2 cellular contexts compared by ENCODE assay signal in the genomic region with DNA sequence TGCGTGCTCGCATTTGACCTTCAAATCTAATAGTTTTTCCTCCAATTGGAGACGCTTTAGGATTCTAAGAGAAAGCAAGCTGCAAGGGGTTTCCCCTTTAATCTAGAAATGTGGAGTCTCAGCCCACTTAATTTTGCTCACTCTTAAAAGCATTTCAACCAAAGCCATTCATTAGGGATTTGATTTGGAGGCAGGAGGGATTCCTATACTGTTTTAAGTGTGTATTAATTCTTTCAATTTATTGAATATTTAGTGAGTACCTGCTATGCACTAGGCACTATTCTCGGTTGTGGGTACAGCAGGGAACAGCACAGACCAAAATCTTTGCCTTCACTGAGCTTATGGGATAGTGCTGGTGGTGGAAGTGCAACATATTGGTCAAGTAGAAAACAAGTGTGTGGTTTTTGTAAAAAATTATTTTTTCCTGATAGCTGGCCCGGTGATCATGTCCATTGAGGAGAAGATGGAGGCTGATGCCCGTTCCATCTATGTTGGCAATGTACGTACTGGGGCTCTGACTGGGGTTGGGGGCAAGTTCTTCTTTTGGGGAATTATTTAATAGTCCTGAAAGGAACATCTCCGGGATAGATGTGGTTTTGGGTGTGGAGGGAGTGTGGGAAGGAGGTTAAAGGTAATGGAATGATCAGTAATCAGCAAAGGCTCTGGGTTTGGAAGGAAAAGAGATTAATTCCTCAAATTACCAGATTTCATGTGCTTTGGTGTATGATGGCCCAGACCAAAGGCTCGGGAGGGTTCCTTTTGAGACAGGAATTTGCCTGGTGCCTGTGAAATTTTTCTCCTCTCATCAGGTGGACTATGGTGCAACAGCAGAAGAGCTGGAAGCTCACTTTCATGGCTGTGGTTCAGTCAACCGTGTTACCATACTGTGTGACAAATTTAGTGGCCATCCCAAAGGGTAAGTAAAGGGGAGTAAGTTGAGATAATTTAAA.
TF ChIP-seq lines count a peak whose summit lies in the region.

No MANE protein-coding gene starts in this region.

TF ChIP-seq in H1, 55 proteins besides CTCF, POLR2A, EP300 and RAD21:
- TF ChIP-seq TAF1 (IDR thresholded peaks at IDR 0.05; ENCODE audit: low read depth, low read length), result no peak
- no peak for TF ChIP-seq POU5F1 (IDR thresholded peaks at IDR 0.05; ENCODE audit: low read depth, low read length)
- TF ChIP-seq, protein P1, sequence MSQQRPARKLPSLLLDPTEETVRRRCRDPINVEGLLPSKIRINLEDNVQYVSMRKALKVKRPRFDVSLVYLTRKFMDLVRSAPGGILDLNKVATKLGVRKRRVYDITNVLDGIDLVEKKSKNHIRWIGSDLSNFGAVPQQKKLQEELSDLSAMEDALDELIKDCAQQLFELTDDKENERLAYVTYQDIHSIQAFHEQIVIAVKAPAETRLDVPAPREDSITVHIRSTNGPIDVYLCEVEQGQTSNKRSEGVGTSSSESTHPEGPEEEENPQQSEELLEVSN (IDR thresholded peaks at IDR 0.05), result no peak
- TF ChIP-seq JUND (IDR thresholded peaks at IDR 0.05; ENCODE audit: low read length), result no peak
- no peak for TF ChIP-seq CBX8 (IDR thresholded peaks at IDR 0.05; ENCODE audit: borderline replicate concordance, low read depth, low read length)
- TF ChIP-seq GTF2F1 (IDR thresholded peaks at IDR 0.05; ENCODE audit: borderline replicate concordance, low read depth, low read length), result no peak
- no peak for TF ChIP-seq NRF1 (IDR thresholded peaks at IDR 0.05; ENCODE audit: low read depth, low read length)
- no peak for TF ChIP-seq BACH1 (IDR thresholded peaks at IDR 0.05; ENCODE audit: low read length)
- no peak for TF ChIP-seq POLR2AphosphoS5 (IDR thresholded peaks at IDR 0.05; ENCODE audit: low read depth, low read length)
- TF ChIP-seq SIRT6 (IDR thresholded peaks at IDR 0.05; ENCODE audit: low read length), result no peak
- TF ChIP-seq JUN (IDR thresholded peaks at IDR 0.05; ENCODE audit: low read depth, low read length), result no peak
- TF ChIP-seq, protein P2, sequence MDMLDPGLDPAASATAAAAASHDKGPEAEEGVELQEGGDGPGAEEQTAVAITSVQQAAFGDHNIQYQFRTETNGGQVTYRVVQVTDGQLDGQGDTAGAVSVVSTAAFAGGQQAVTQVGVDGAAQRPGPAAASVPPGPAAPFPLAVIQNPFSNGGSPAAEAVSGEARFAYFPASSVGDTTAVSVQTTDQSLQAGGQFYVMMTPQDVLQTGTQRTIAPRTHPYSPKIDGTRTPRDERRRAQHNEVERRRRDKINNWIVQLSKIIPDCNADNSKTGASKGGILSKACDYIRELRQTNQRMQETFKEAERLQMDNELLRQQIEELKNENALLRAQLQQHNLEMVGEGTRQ (IDR thresholded peaks at IDR 0.05; ENCODE audit: low read length), result no peak
- no peak for TF ChIP-seq KDM1A (IDR thresholded peaks at IDR 0.05; ENCODE audit: borderline replicate concordance, low read length)
- no peak for TF ChIP-seq RXRA (IDR thresholded peaks at IDR 0.05; ENCODE audit: insufficient read depth, low read depth, low read length)
- TF ChIP-seq TBP (IDR thresholded peaks at IDR 0.05; ENCODE audit: low read depth, low read length), result no peak; the same call in 1 of the 2 replicates
- TF ChIP-seq GABPA (IDR thresholded peaks at IDR 0.05; ENCODE audit: borderline replicate concordance, insufficient read depth, low read length), result no peak
- no peak for TF ChIP-seq BRCA1 (IDR thresholded peaks at IDR 0.05; ENCODE audit: low read depth, low read length)
- TF ChIP-seq ATF3 (IDR thresholded peaks at IDR 0.05; ENCODE audit: insufficient read depth, low read depth, low read length), result no peak

TF ChIP-seq in neural cell, 6 proteins besides CTCF, POLR2A, EP300 and RAD21:
- TF ChIP-seq, protein P3, sequence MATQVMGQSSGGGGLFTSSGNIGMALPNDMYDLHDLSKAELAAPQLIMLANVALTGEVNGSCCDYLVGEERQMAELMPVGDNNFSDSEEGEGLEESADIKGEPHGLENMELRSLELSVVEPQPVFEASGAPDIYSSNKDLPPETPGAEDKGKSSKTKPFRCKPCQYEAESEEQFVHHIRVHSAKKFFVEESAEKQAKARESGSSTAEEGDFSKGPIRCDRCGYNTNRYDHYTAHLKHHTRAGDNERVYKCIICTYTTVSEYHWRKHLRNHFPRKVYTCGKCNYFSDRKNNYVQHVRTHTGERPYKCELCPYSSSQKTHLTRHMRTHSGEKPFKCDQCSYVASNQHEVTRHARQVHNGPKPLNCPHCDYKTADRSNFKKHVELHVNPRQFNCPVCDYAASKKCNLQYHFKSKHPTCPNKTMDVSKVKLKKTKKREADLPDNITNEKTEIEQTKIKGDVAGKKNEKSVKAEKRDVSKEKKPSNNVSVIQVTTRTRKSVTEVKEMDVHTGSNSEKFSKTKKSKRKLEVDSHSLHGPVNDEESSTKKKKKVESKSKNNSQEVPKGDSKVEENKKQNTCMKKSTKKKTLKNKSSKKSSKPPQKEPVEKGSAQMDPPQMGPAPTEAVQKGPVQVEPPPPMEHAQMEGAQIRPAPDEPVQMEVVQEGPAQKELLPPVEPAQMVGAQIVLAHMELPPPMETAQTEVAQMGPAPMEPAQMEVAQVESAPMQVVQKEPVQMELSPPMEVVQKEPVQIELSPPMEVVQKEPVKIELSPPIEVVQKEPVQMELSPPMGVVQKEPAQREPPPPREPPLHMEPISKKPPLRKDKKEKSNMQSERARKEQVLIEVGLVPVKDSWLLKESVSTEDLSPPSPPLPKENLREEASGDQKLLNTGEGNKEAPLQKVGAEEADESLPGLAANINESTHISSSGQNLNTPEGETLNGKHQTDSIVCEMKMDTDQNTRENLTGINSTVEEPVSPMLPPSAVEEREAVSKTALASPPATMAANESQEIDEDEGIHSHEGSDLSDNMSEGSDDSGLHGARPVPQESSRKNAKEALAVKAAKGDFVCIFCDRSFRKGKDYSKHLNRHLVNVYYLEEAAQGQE (IDR thresholded peaks at IDR 0.05; ENCODE audit: borderline replicate concordance), result no peak
- TF ChIP-seq POLR2AphosphoS5 (IDR thresholded peaks at IDR 0.05), result no peak
- TF ChIP-seq SMC3 (conservative IDR thresholded peaks at IDR 0.05; ENCODE audit: poor library complexity), result no peak
- no peak for TF ChIP-seq MXI1 (conservative IDR thresholded peaks at IDR 0.05; ENCODE audit: poor library complexity, severe bottlenecking)
